Comparison of ENCODE assay signal across 9 cellular contexts in genomic region chr17:81142301-81143199, GRCh38. TPM values are rescaled to one million over a fixed set of nuclear protein-coding genes. Genes with fewer than 3 reads are reported as not detected.
A peak's percentile ranks its signal among the peaks of the same experiment; 100 is the strongest.
DNase-seq lines count a peak whose midpoint lies in the region; ATAC-seq and TF ChIP-seq lines count a peak whose summit lies in the region.
"Had no signal": no experiment of that assay in that cellular context is flagged by ENCODE, and none has a peak within 500 bp of the region (broad histone marks: within the 10 kb centered on the region; RNA-seq: fewer than 3 reads in every experiment).

No MANE protein-coding gene starts in this region.

- no peaks in the 10 kb centered on the region for H3K36me3 ChIP-seq in tibial nerve

- peaks cover 7% of the 10 kb centered on the region for H3K27me3 ChIP-seq in foreskin keratinocyte
- H3K27me3 ChIP-seq in tibial nerve = no peaks in the 10 kb centered on the region

- peak in 1 of 2 donors; percentile 32 for TF ChIP-seq POLR2A in tibial nerve (IDR thresholded peaks at IDR 0.05)

- H3K4me1 ChIP-seq in foreskin keratinocyte (no peaks in the 10 kb centered on the region), tibial nerve (peaks cover 0 to 30% (median 8%) of the 10 kb centered on the region in 4 donors)

- peak; percentile 12 to 71 for TF ChIP-seq EP300 in tibial nerve (IDR thresholded peaks at IDR 0.05)

- H3K9me3 ChIP-seq in tibial nerve = no peaks in the 10 kb centered on the region

- peak overlapping the region in 1 of 4 donors; percentile 7 for H3K4me3 ChIP-seq in tibial nerve

- 31 to 52% methylated on average over 7 to 22 of the region's 25 CpGs for WGBS in tibial nerve, 2 donors

- peak; percentile 67 for TF ChIP-seq CTCF in foreskin keratinocyte (conservative IDR thresholded peaks at IDR 0.05)
- no peak for TF ChIP-seq CTCF in omental fat pad (IDR thresholded peaks at IDR 0.05)
- TF ChIP-seq CTCF in tibial nerve (IDR thresholded peaks at IDR 0.05) = peak; percentile 59 to 86 (median 75)

- no peak overlapping the region for H3K27ac ChIP-seq in foreskin keratinocyte
- H3K27ac ChIP-seq in tibial nerve = peak overlapping the region; percentile 35 to 82 (median 74)

- DNase-seq in Caki2 (ENCODE audit: low read depth) (peak; percentile 74), Kasumi-1 (lab: John Stamatoyannopoulos, UW) (peak; percentile 78 to 80), RKO (ENCODE audit: low spot score) (peak; percentile 72), foreskin keratinocyte (peak; percentile 14 to 32), omental fat pad (ENCODE audit: low spot score) (peak; percentile 60), tibial nerve (ENCODE audit: low spot score in 2 of 2) (peak; percentile 87 to 88)
- peak; percentile 33 for DNase-seq in activated T-helper 9 cell treated with anti-CD3 and anti-CD28 coated beads, Interleukin-2, amount 50 U/mL, for 16 hours (ENCODE audit: low read depth)

- ATAC-seq in foreskin keratinocyte = peak; percentile 58
- peak; percentile 46 for ATAC-seq in omental fat pad (ENCODE audit: low FRiP score)
- no peak for ATAC-seq in GM21825 (IDR thresholded peaks at IDR 0.05; ENCODE audit: unreplicated experiment)

- in situ Hi-C loops in Caki2 (cut with HindIII; ENCODE audit: low pct_unique_long_range_greater_than_20kb, low sequenced_read_pairs) = no loop called here

RNA-seq across cellular contexts. Expression of gene PVALEF, which starts 22.8 kb away (rescaled TPM):
- total RNA-seq in Caki2 (2014; rRNA removed; shearing (Covaris generic); ENCODE audit: low replicate concordance) = not detected in 2 replicates
- not detected in 2 replicates for total RNA-seq in foreskin keratinocyte
- not detected in 2 replicates for polyA plus RNA-seq in foreskin keratinocyte
- not detected for total RNA-seq in omental fat pad
- not detected for total RNA-seq in tibial nerve
- total RNA-seq: T-helper 1 cell treated with Interleukin-12 subunit alpha and Interleukin-12 subunit beta and Interleukin-4 antibody, amounts not matched to agents 30 ng/mL and 1 ng/mL, for 36 hours had no signal

RNA-seq across cellular contexts. Expression of gene AATK, which starts 23.5 kb away (rescaled TPM):
- total RNA-seq in Caki2 (2014; rRNA removed; shearing (Covaris generic); ENCODE audit: low replicate concordance) = 0.09 and 2.1 TPM in 2 replicates
- total RNA-seq in foreskin keratinocyte (0.14 and 0.18 TPM in 2 replicates), omental fat pad (1 to 10 TPM; 1.3 to 6.0 (median 3.1) TPM), tibial nerve (100 to 1,000 TPM; 247 to 385 (median 322) TPM)
- 0.22 and 0.29 TPM in 2 replicates for polyA plus RNA-seq in foreskin keratinocyte

Comparison
In these comparisons a context has a peak if more than half of its experiments do, and no peak if none do; other contexts are left out.
1. DNase-seq: peak in every context shown above with its lines; median percentile 88 in tibial nerve; 79 in Kasumi-1; 74 in Caki2; 72 in RKO; 60 in omental fat pad; 33 in activated T-helper 9 cell treated with anti-CD3 and anti-CD28 coated beads, Interleukin-2, amount 50 U/mL, for 16 hours; 23 in foreskin keratinocyte.
2. CTCF ChIP-seq: peak in foreskin keratinocyte (single experiment) and tibial nerve (5 of 5); none in omental fat pad (0 of 3).
3. RNA of gene AATK, which starts 23.5 kb away (total RNA-seq): 247 to 385 TPM in tibial nerve; 1.3 to 6.0 TPM in omental fat pad, 0.09 to 2.1 TPM in Caki2 and 0.14 to 0.18 TPM in foreskin keratinocyte; every median in the first group is over 10 times any median in the second.